Comparison of ENCODE assay signal across 15 cellular contexts in the genomic region with DNA sequence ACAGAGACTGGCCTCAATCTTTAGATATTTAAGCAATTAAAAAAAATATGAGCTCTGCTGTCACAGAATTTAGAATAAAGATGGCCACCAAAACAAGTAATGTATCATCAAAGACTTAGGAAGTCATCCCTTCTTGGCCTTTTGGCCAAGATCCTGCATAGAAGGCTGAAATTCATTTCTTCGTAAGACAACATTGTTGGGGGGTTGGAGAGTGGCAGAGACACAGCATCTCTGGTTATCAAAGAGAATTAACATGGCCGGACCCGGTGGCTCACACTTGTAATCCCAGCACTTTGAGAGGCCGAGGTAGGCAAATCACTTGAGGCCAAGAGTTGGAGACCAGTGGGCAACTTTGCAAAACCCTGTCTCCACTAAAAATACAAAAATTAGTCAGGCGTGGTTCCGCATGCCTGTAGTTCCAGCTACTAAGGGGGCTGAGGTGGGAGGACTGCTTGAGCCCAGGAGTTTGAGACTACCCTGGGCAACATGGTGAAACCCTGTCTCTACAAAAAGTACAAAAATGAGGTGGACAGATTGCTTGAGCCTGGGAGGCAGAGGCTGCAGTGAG. TPM values are rescaled to one million over a fixed set of nuclear protein-coding genes. Genes with fewer than 3 reads are reported as not detected.
DNase-seq lines count a peak whose midpoint lies in the region; ATAC-seq and FAIRE-seq lines count a peak whose summit lies in the region.
"Had no signal": no experiment of that assay in that cellular context is flagged by ENCODE, and none has a peak within 500 bp of the region (broad histone marks: within the 10 kb centered on the region; RNA-seq: fewer than 3 reads in every experiment).

No MANE protein-coding gene starts in this region.

- no peaks in the 10 kb centered on the region for H3K9me3 Mint-ChIP-seq in activated naive CD4-positive, alpha-beta T cell treated with anti-CD3 and anti-CD28 coated beads, Interleukin-2, amount 50 U/mL, for 72 hours
- peaks cover 9% of the 10 kb centered on the region for H3K9me3 Mint-ChIP-seq in activated naive CD8-positive, alpha-beta T cell treated with anti-CD3 and anti-CD28 coated beads, Interleukin-2, amount 10 ng/mL, durations not matched to agents 7 days and 5 days
- peaks cover 3% of the 10 kb centered on the region for H3K9me3 Mint-ChIP-seq in stimulated activated memory B cell treated with anti-CD40 and anti-IgM and Interleukin-4, amounts not matched to agents 10 μg/mL and 1 μg/mL and 100 μg/mL, for 72 hours

- H3K27ac Mint-ChIP-seq in activated naive CD4-positive, alpha-beta T cell treated with anti-CD3 and anti-CD28 coated beads, Interleukin-2, amount 50 U/mL, for 72 hours, result peak overlapping the region; percentile 40 to 89
- no peak overlapping the region for H3K27ac Mint-ChIP-seq in activated naive CD8-positive, alpha-beta T cell treated with anti-CD3 and anti-CD28 coated beads, Interleukin-2, amount 10 ng/mL, durations not matched to agents 7 days and 5 days
- H3K27ac Mint-ChIP-seq in stimulated activated memory B cell treated with anti-CD40 and anti-IgM and Interleukin-4, amounts not matched to agents 10 μg/mL and 1 μg/mL and 100 μg/mL, for 72 hours, result peak overlapping the region; percentile 100

- peaks cover 32 to 52% of the 10 kb centered on the region in 2 donors for H3K36me3 Mint-ChIP-seq in activated naive CD4-positive, alpha-beta T cell treated with anti-CD3 and anti-CD28 coated beads, Interleukin-2, amount 50 U/mL, for 72 hours
- peaks cover 55% of the 10 kb centered on the region for H3K36me3 Mint-ChIP-seq in activated naive CD8-positive, alpha-beta T cell treated with anti-CD3 and anti-CD28 coated beads, Interleukin-2, amount 10 ng/mL, durations not matched to agents 7 days and 5 days
- peaks cover 42% of the 10 kb centered on the region for H3K36me3 Mint-ChIP-seq in stimulated activated memory B cell treated with anti-CD40 and anti-IgM and Interleukin-4, amounts not matched to agents 10 μg/mL and 1 μg/mL and 100 μg/mL, for 72 hours

- POLR2A ChIA-PET in activated naive CD8-positive, alpha-beta T cell treated with anti-CD3 and anti-CD28 coated beads, Interleukin-2, amount 10 ng/mL, durations not matched to agents 7 days and 5 days (lab: Charles Lee), result no interaction called here

- peak; percentile 81 for FAIRE-seq in GM19239 (lab: Jason Lieb, UNC)
- FAIRE-seq: small intestine had no signal

- no peak for ATAC-seq in activated naive CD4-positive, alpha-beta T cell treated with anti-CD3 and anti-CD28 coated beads, Interleukin-2, amount 50 U/mL, for 72 hours
- no peak for ATAC-seq in activated naive CD8-positive, alpha-beta T cell treated with anti-CD3 and anti-CD28 coated beads, Interleukin-2, amount 10 ng/mL, durations not matched to agents 7 days and 5 days (ENCODE audit: low read depth)
- no peak for ATAC-seq in stimulated activated memory B cell treated with anti-CD40 and anti-IgM and Interleukin-4, amounts not matched to agents 10 μg/mL and 1 μg/mL and 100 μg/mL, for 72 hours
- ATAC-seq: left cardiac atrium had no signal

- DNase-seq in activated naive CD4-positive, alpha-beta T cell treated with anti-CD3 and anti-CD28 coated beads, Interleukin-2, amount 50 U/mL, for 72 hours (ENCODE audit: low spot score in 2 of 2), result no peak
- DNase-seq in activated naive CD4-positive, alpha-beta T cell treated with Interleukin-2 at 50 U/mL for 16 hours, result no peak
- DNase-seq in GM19239 (ENCODE audit: insufficient read length, low spot score) (no peak), DMS153 (lab: John Stamatoyannopoulos, UW) (no peak), NOMO-1 (lab: John Stamatoyannopoulos, UW; ENCODE audit: unreplicated experiment in 2 of 2) (no peak), SKM-1 (lab: John Stamatoyannopoulos, UW; ENCODE audit: unreplicated experiment) (no peak)
- DNase-seq in activated naive CD8-positive, alpha-beta T cell treated with anti-CD3 and anti-CD28 coated beads, Interleukin-2, amount 10 ng/mL, durations not matched to agents 7 days and 5 days, result no peak
- DNase-seq: activated gamma-delta T cell treated with Interleukin-2 at 50 U/mL for 16 hours; effector CD8-positive, alpha-beta T cell; GM23248; KG1; left cardiac atrium; NCI-H226; small intestine had no signal

- H3K27me3 Mint-ChIP-seq in activated naive CD8-positive, alpha-beta T cell treated with anti-CD3 and anti-CD28 coated beads, Interleukin-2, amount 10 ng/mL, durations not matched to agents 7 days and 5 days, result no peaks in the 10 kb centered on the region
- no peaks in the 10 kb centered on the region for H3K27me3 Mint-ChIP-seq in stimulated activated memory B cell treated with anti-CD40 and anti-IgM and Interleukin-4, amounts not matched to agents 10 μg/mL and 1 μg/mL and 100 μg/mL, for 72 hours

- H3K4me3 Mint-ChIP-seq in activated naive CD8-positive, alpha-beta T cell treated with anti-CD3 and anti-CD28 coated beads, Interleukin-2, amount 10 ng/mL, durations not matched to agents 7 days and 5 days, result peak overlapping the region; percentile 25
- peak overlapping the region; percentile 79 for H3K4me3 Mint-ChIP-seq in stimulated activated memory B cell treated with anti-CD40 and anti-IgM and Interleukin-4, amounts not matched to agents 10 μg/mL and 1 μg/mL and 100 μg/mL, for 72 hours

- H3K4me1 Mint-ChIP-seq in activated naive CD8-positive, alpha-beta T cell treated with anti-CD3 and anti-CD28 coated beads, Interleukin-2, amount 10 ng/mL, durations not matched to agents 7 days and 5 days, result peaks cover 38% of the 10 kb centered on the region
- H3K4me1 Mint-ChIP-seq in stimulated activated memory B cell treated with anti-CD40 and anti-IgM and Interleukin-4, amounts not matched to agents 10 μg/mL and 1 μg/mL and 100 μg/mL, for 72 hours, result peaks cover 78% of the 10 kb centered on the region

RNA-seq across cellular contexts. Expression of gene PPM1K, which starts 4.0 kb away (rescaled TPM):
- total RNA-seq in activated naive CD4-positive, alpha-beta T cell treated with anti-CD3 and anti-CD28 coated beads, Interleukin-2, amount 50 U/mL, for 72 hours, result 10 to 100 TPM; 48.4 to 55.8 TPM
- total RNA-seq in activated naive CD8-positive, alpha-beta T cell treated with anti-CD3 and anti-CD28 coated beads, Interleukin-2, amount 10 ng/mL, durations not matched to agents 7 days and 5 days, result 10 to 100 TPM; 81.4 to 82.7 TPM
